In genomic region chr19:7238091-7238490, GRCh38 we compare ENCODE assay signal across 23 cellular contexts.
"Had no signal": no experiment of that assay in that cellular context is flagged by ENCODE, and none has a peak within 500 bp of the region (broad histone marks: within the 10 kb centered on the region; RNA-seq: fewer than 3 reads in every experiment).

No MANE protein-coding gene starts in this region.

- H3K27ac Mint-ChIP-seq: naive thymus-derived CD4-positive, alpha-beta T cell; nephron progenitor cell; stimulated activated naive B cell treated with anti-CD40 and anti-IgM and Interleukin-4, amounts not matched to agents 10 μg/mL and 1 μg/mL and 100 μg/mL, for 72 hours; stimulated activated naive CD8-positive, alpha-beta T cell treated with anti-CD3 and anti-CD28 coated beads, Interleukin-15, Interleukin-2, amounts not matched to agents 100 ng/mL and 50 ng/mL, for 24 hours had no signal

- H3K4me1 Mint-ChIP-seq: central memory CD8-positive, alpha-beta T cell; naive thymus-derived CD4-positive, alpha-beta T cell had no signal

- H3K4me3 ChIP-seq: dorsolateral prefrontal cortex, heart right ventricle, left lung, right lobe of liver had no signal

- H3K27me3 Mint-ChIP-seq: stimulated activated naive B cell treated with anti-CD40 and anti-IgM and Interleukin-4, amounts not matched to agents 10 μg/mL and 1 μg/mL and 100 μg/mL, for 72 hours; stimulated activated naive CD8-positive, alpha-beta T cell treated with anti-CD3 and anti-CD28 coated beads, Interleukin-15, Interleukin-2, amounts not matched to agents 100 ng/mL and 50 ng/mL, for 24 hours had no signal

- H3K36me3 Mint-ChIP-seq: stimulated activated naive B cell treated with anti-CD40 and anti-IgM and Interleukin-4, amounts not matched to agents 10 μg/mL and 1 μg/mL and 100 μg/mL, for 72 hours had no signal

- ATAC-seq: esophagus mucosa; heart right ventricle; left cardiac atrium; left lung; naive thymus-derived CD4-positive, alpha-beta T cell; right lobe of liver; stimulated activated naive B cell treated with anti-CD40 and anti-IgM and Interleukin-4, amounts not matched to agents 10 μg/mL and 1 μg/mL and 100 μg/mL, for 72 hours had no signal

- H3K4me3 Mint-ChIP-seq: central memory CD8-positive, alpha-beta T cell; naive thymus-derived CD4-positive, alpha-beta T cell; nephron progenitor cell; stimulated activated naive B cell treated with anti-CD40 and anti-IgM and Interleukin-4, amounts not matched to agents 10 μg/mL and 1 μg/mL and 100 μg/mL, for 72 hours; stimulated activated naive CD8-positive, alpha-beta T cell treated with anti-CD3 and anti-CD28 coated beads, Interleukin-15, Interleukin-2, amounts not matched to agents 100 ng/mL and 50 ng/mL, for 24 hours had no signal

- DNase-seq: cortex of kidney; dorsolateral prefrontal cortex; effector CD4-positive, alpha-beta T cell; foreskin melanocyte; glutamatergic neuron; heart right ventricle; hippocampal formation; left cardiac atrium; left lung; mesenchymal stem cell; midbrain; naive thymus-derived CD4-positive, alpha-beta T cell; nephron progenitor cell; nucleus accumbens; right lobe of liver; small intestine; stimulated activated CD4-positive, alpha-beta T cell treated with anti-CD3 and anti-CD28 coated beads, Interleukin-15, amount 100 ng/mL, for 24 hours; stimulated activated CD4-positive, alpha-beta T cell treated with anti-CD3 and anti-CD28 coated beads, Interleukin-2, amount 100 ng/mL, for 48 hours; stimulated activated naive B cell treated with anti-CD40 and anti-IgM and Interleukin-4, amounts not matched to agents 10 μg/mL and 1 μg/mL and 100 μg/mL, for 72 hours; trophoblast cell had no signal
